Comparison of ENCODE assay signal across 8 cellular contexts in genomic region chr9:113059581-113060284, GRCh38. TPM values are rescaled to one million over a fixed set of nuclear protein-coding genes. Genes with fewer than 3 reads are reported as not detected.
DNase-seq lines count a peak whose midpoint lies in the region; TF ChIP-seq lines count a peak whose summit lies in the region.
"Not testable (repeated sequence)": the region's sequence is repeated elsewhere in the genome, so short reads cannot be mapped to it uniquely, and the experiment has no call there.
"Had no signal": no experiment of that assay in that cellular context is flagged by ENCODE, and none has a peak within 500 bp of the region (broad histone marks: within the 10 kb centered on the region; RNA-seq: fewer than 3 reads in every experiment).

No MANE protein-coding gene starts in this region.

- H3K36me3 Mint-ChIP-seq in T-helper 1 cell treated with Interleukin-12 subunit alpha and Interleukin-12 subunit beta and Interleukin-4 antibody, amounts not matched to agents 30 μg/mL and 1 μg/mL, for 36 hours (ENCODE audit: low read depth); activated naive CD4-positive, alpha-beta T cell treated with anti-CD3 and anti-CD28 coated beads for 36 hours (ENCODE audit: low read depth): not testable (repeated sequence)

- intact Hi-C loops in activated naive CD4-positive, alpha-beta T cell treated with anti-CD3 and anti-CD28 coated beads for 36 hours (cut with micrococcal nuclease), result not testable (repeated sequence)

- not testable (repeated sequence) for H3K27ac ChIP-seq in mesendoderm (ENCODE audit: low read depth, low read length)

- H2BK120ac ChIP-seq in mesendoderm (ENCODE audit: low read depth, low read length), result not testable (repeated sequence)

- not testable (repeated sequence) for H3K79me1 ChIP-seq in mesendoderm (ENCODE audit: low read length)

- H3K27ac Mint-ChIP-seq in T-helper 1 cell treated with Interleukin-12 subunit alpha and Interleukin-12 subunit beta and Interleukin-4 antibody, amounts not matched to agents 30 μg/mL and 1 μg/mL, for 36 hours, result peak overlapping the region; percentile 50
- not testable (repeated sequence) for H3K27ac Mint-ChIP-seq in activated naive CD4-positive, alpha-beta T cell treated with anti-CD3 and anti-CD28 coated beads for 36 hours

- not testable (repeated sequence) for H3K56ac ChIP-seq in mesendoderm (ENCODE audit: low read length)

- not testable (repeated sequence) for TF ChIP-seq CTCF in fibroblast of pulmonary artery (IDR thresholded peaks at IDR 0.05; ENCODE audit: low read length, missing control alignments)

- not testable (repeated sequence) for H3K4ac ChIP-seq in mesendoderm (ENCODE audit: low read depth, low read length)

- not testable (repeated sequence) for H2BK5ac ChIP-seq in mesendoderm (ENCODE audit: low read length)

- not testable (repeated sequence) for H3K4me1 ChIP-seq in mesendoderm (ENCODE audit: control insufficient read depth, low read depth, low read length)

- H3K18ac ChIP-seq in mesendoderm (ENCODE audit: low read length), result not testable (repeated sequence)

- H3K4me2 ChIP-seq in mesendoderm (ENCODE audit: low read length), result not testable (repeated sequence)

- not testable (repeated sequence) for H3K27me3 Mint-ChIP-seq in T-helper 1 cell treated with Interleukin-12 subunit alpha and Interleukin-12 subunit beta and Interleukin-4 antibody, amounts not matched to agents 30 μg/mL and 1 μg/mL, for 36 hours (ENCODE audit: low read depth)
- H3K27me3 Mint-ChIP-seq in activated naive CD4-positive, alpha-beta T cell treated with anti-CD3 and anti-CD28 coated beads for 36 hours (ENCODE audit: low read depth), result peaks cover 11% of the 10 kb centered on the region

- not testable (repeated sequence) for H3K36me3 ChIP-seq in mesendoderm (ENCODE audit: control insufficient read depth, insufficient read depth, low read length)

- not testable (repeated sequence) for H3K9ac ChIP-seq in mesendoderm (ENCODE audit: low read length)

- not testable (repeated sequence) for H2BK15ac ChIP-seq in mesendoderm (replicated peaks; ENCODE audit: low read depth)

- not testable (repeated sequence) for H3K23ac ChIP-seq in mesendoderm (ENCODE audit: low read length)

- H3K4me3 Mint-ChIP-seq in T-helper 1 cell treated with Interleukin-12 subunit alpha and Interleukin-12 subunit beta and Interleukin-4 antibody, amounts not matched to agents 30 μg/mL and 1 μg/mL, for 36 hours; activated naive CD4-positive, alpha-beta T cell treated with anti-CD3 and anti-CD28 coated beads for 36 hours: not testable (repeated sequence)

- CTCF ChIA-PET in activated naive CD4-positive, alpha-beta T cell treated with anti-CD3 and anti-CD28 coated beads for 36 hours (lab: Charles Lee), result not testable (repeated sequence)

- H3K27me3 ChIP-seq in mesendoderm (ENCODE audit: insufficient read depth, low read length, poor library complexity), result peaks cover 20% of the 10 kb centered on the region

- not testable (repeated sequence) for H3K79me2 ChIP-seq in mesendoderm (ENCODE audit: control insufficient read depth, insufficient read depth, low read length)

- H2AK5ac ChIP-seq in mesendoderm (ENCODE audit: low read length), result not testable (repeated sequence)

- H4K5ac ChIP-seq in mesendoderm (ENCODE audit: low read length), result not testable (repeated sequence)

- H3K9me3 Mint-ChIP-seq in T-helper 1 cell treated with Interleukin-12 subunit alpha and Interleukin-12 subunit beta and Interleukin-4 antibody, amounts not matched to agents 30 μg/mL and 1 μg/mL, for 36 hours, result peaks cover 12% of the 10 kb centered on the region
- not testable (repeated sequence) for H3K9me3 Mint-ChIP-seq in activated naive CD4-positive, alpha-beta T cell treated with anti-CD3 and anti-CD28 coated beads for 36 hours

- no CpG with 5 or more reads among the region's 61 CpGs for WGBS in mesendoderm (ENCODE audit: extremely low coverage, insufficient coverage, low lambda C conversion rate)

- not testable (repeated sequence) for H3K4me1 Mint-ChIP-seq in T-helper 1 cell treated with Interleukin-12 subunit alpha and Interleukin-12 subunit beta and Interleukin-4 antibody, amounts not matched to agents 30 μg/mL and 1 μg/mL, for 36 hours (ENCODE audit: low read depth); activated naive CD4-positive, alpha-beta T cell treated with anti-CD3 and anti-CD28 coated beads for 36 hours (ENCODE audit: low read depth)

- H3K4me3 ChIP-seq in fibroblast of pulmonary artery (replicated peaks; ENCODE audit: low read depth, low read length), result peak overlapping the region; percentile 21
- H3K4me3 ChIP-seq in mesendoderm (ENCODE audit: low read length), result not testable (repeated sequence)

- DNase-seq in ELF-1 (ENCODE audit: low read depth, low spot score) (peak; percentile 4), NCI-H146 treated with DMSO at 0.1 percent for 48 hours (lab: John Stamatoyannopoulos, UW; ENCODE audit: unreplicated experiment) (peak; percentile 10), mesendoderm (peak; percentile 5)
- DNase-seq in activated naive CD4-positive, alpha-beta T cell treated with anti-CD3 and anti-CD28 coated beads for 36 hours, result peak; percentile 17
- not testable (repeated sequence) for DNase-seq in fibroblast of pulmonary artery (ENCODE audit: low read depth)
- DNase-seq in stimulated activated CD4-positive, alpha-beta T cell treated with anti-CD3 and anti-CD28 coated beads, Interleukin-2, amount 100 ng/mL, for 4 hours (ENCODE audit: low read depth), result peak; percentile 21

- not testable (repeated sequence) for H4K8ac ChIP-seq in mesendoderm (ENCODE audit: low read depth, low read length)

RNA-seq across cellular contexts. Expression of gene ZFP37, which starts 3.2 kb away (rescaled TPM):
- 1 to 10 TPM; 1.5 to 1.6 TPM for total RNA-seq in activated naive CD4-positive, alpha-beta T cell treated with anti-CD3 and anti-CD28 coated beads for 36 hours
- 2.4 TPM for polyA plus RNA-seq in mesendoderm (2013, experiment 1 of 2)
- polyA plus RNA-seq in mesendoderm (2013, experiment 2 of 2), result 2.3 TPM
- total RNA-seq: PC-3 had no signal

RNA-seq across cellular contexts. Expression of gene ZNF883, which starts 47.7 kb away (rescaled TPM):
- total RNA-seq in activated naive CD4-positive, alpha-beta T cell treated with anti-CD3 and anti-CD28 coated beads for 36 hours, result under 1 TPM; 0.44 to 0.60 TPM
- polyA plus RNA-seq in mesendoderm (2013, experiment 1 of 2), result 10.7 TPM
- 9.5 TPM for polyA plus RNA-seq in mesendoderm (2013, experiment 2 of 2)
- total RNA-seq: PC-3 had no signal
